Comparison of ENCODE assay signal across 9 cellular contexts in the genomic region with DNA sequence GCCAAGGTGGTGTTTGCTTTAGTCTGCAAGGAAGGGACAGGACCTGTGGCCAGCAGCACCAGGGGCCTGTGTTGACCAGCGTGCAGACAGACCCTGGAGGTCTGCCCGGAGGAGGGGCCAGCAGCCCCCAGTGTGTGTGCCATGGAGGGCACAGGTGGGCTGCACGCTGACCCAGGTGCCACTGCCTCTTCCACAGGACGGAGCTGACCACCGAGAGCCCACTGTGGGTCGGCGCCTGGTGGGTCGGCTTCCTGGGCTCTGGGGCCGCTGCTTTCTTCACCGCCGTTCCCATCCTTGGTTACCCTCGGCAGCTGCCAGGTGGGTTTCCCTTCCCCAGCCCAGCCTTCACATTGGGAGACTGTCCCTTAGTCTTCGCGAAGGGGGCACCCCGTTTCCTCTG. TPM values are rescaled to one million over a fixed set of nuclear protein-coding genes. Genes with fewer than 3 reads are reported as not detected.
"Had no signal": no experiment of that assay in that cellular context is flagged by ENCODE, and none has a peak within 500 bp of the region (broad histone marks: within the 10 kb centered on the region; RNA-seq: fewer than 3 reads in every experiment).

No MANE protein-coding gene starts in this region.

- ATAC-seq: HCT116, K562 had no signal

- H3K36me3 ChIP-seq: HAP-1 had no signal

- H2AFZ ChIP-seq: GM23248 had no signal

- FAIRE-seq: K562 had no signal

- DNase-seq: GM23248, GOT3, H7, HFFc6, IMR-90 had no signal

- H3K27ac Mint-ChIP-seq: HFFc6 had no signal

- H3K27ac ChIP-seq: GM23248 had no signal

- H3K9me3 Mint-ChIP-seq: HFFc6 had no signal

- H3K4me3 Mint-ChIP-seq: HFFc6 had no signal

- H3K9me3 ChIP-seq: HAP-1 had no signal

- H3K4me3 ChIP-seq: GM23248, HAP-1, K562 had no signal

- H3K9ac ChIP-seq: GM23248 had no signal

RNA-seq across cellular contexts. Expression of gene NTSR1, which starts 48.4 kb away (rescaled TPM):
- total RNA-seq: GM23248, H4 had no signal
- polyA plus RNA-seq: GM23248 had no signal
